Comparison of ENCODE assay signal across 7 cellular contexts in genomic region chr2:141911485-141912066, GRCh38.
DNase-seq lines count a peak whose midpoint lies in the region; ATAC-seq and TF ChIP-seq lines count a peak whose summit lies in the region.

No MANE protein-coding gene starts in this region.

- no peaks in the 10 kb centered on the region for H3K79me2 ChIP-seq in mesendoderm (ENCODE audit: control insufficient read depth, insufficient read depth, low read length)

- peak; percentile 74 for ATAC-seq in GM21447 (IDR thresholded peaks at IDR 0.05; ENCODE audit: unreplicated experiment)

- H2AK5ac ChIP-seq in mesendoderm (ENCODE audit: low read length): no peak overlapping the region

- H3K9ac ChIP-seq in adipocyte (ENCODE audit: low read length): no peak overlapping the region
- no peak overlapping the region for H3K9ac ChIP-seq in mesendoderm (ENCODE audit: low read length)

- H3K27me3 ChIP-seq in adipocyte (replicated peaks; ENCODE audit: control insufficient read depth, insufficient read depth, low read length) (no peaks in the 10 kb centered on the region), mesendoderm (ENCODE audit: insufficient read depth, low read length, poor library complexity) (no peaks in the 10 kb centered on the region)

- H3K4me2 ChIP-seq in mesendoderm (ENCODE audit: low read length): no peak overlapping the region

- no CpG with 5 or more reads among the region's 2 CpGs for WGBS in mesendoderm (ENCODE audit: extremely low coverage, insufficient coverage, low lambda C conversion rate)

- H2BK120ac ChIP-seq in mesendoderm (ENCODE audit: low read depth, low read length): no peak overlapping the region

- peaks cover 3% of the 10 kb centered on the region for H3K9me3 ChIP-seq in adipocyte (ENCODE audit: control insufficient read depth, low read length)

- H3K4me1 ChIP-seq in adipocyte (ENCODE audit: control insufficient read depth, insufficient read depth, low read length): no peaks in the 10 kb centered on the region
- no peaks in the 10 kb centered on the region for H3K4me1 ChIP-seq in mesendoderm (ENCODE audit: control insufficient read depth, low read depth, low read length)

- no peak overlapping the region for H3K23ac ChIP-seq in mesendoderm (ENCODE audit: low read length)

- H3K79me1 ChIP-seq in mesendoderm (ENCODE audit: low read length): no peaks in the 10 kb centered on the region

- peak; percentile 26; the same call in 1 of the 2 replicates for TF ChIP-seq CTCF in GM12874 (IDR thresholded peaks at IDR 0.05; ENCODE audit: insufficient read depth, low read depth, low read length)

- no peak overlapping the region for H3K4me3 ChIP-seq in Jurkat, Clone E6-1 (ENCODE audit: low read length)
- H3K4me3 ChIP-seq in adipocyte (ENCODE audit: low read length): no peak overlapping the region
- H3K4me3 ChIP-seq in mesendoderm (ENCODE audit: low read length): no peak overlapping the region

- peak; percentile 37 for DNase-seq in Jurkat, Clone E6-1 (ENCODE audit: low read depth, low spot score)
- peak; percentile 44 for DNase-seq in adipocyte (ENCODE audit: low read depth)
- peak; percentile 67 for DNase-seq in mesendoderm
- DNase-seq in NCI-H1694 (lab: John Stamatoyannopoulos, UW): no peak
- no peak for DNase-seq in stimulated activated CD4-positive, alpha-beta T cell treated with anti-CD3 and anti-CD28 coated beads, Interleukin-12 subunit alpha, Interleukin-12 subunit beta, amount 100 ng/mL, for 4 hours

- H3K4ac ChIP-seq in mesendoderm (ENCODE audit: low read depth, low read length): no peak overlapping the region

- H4K5ac ChIP-seq in mesendoderm (ENCODE audit: low read length): no peak overlapping the region

- no peak overlapping the region for H4K8ac ChIP-seq in mesendoderm (ENCODE audit: low read depth, low read length)

- no peak overlapping the region for H2BK15ac ChIP-seq in mesendoderm (replicated peaks; ENCODE audit: low read depth)

- H3K18ac ChIP-seq in mesendoderm (ENCODE audit: low read length): no peak overlapping the region

- H2BK5ac ChIP-seq in mesendoderm (ENCODE audit: low read length): no peak overlapping the region

- H3K56ac ChIP-seq in mesendoderm (ENCODE audit: low read length): no peak overlapping the region

- H3K27ac ChIP-seq in mesendoderm (ENCODE audit: low read depth, low read length): no peak overlapping the region

- no peaks in the 10 kb centered on the region for H3K36me3 ChIP-seq in adipocyte (ENCODE audit: control insufficient read depth, insufficient read depth, low read length, severe bottlenecking)
- H3K36me3 ChIP-seq in mesendoderm (ENCODE audit: control insufficient read depth, insufficient read depth, low read length): no peaks in the 10 kb centered on the region

Comparison
In these comparisons a context has a peak if more than half of its experiments do, and no peak if none do; other contexts are left out.
1. DNase-seq: peak in Jurkat, Clone E6-1 (single experiment), adipocyte (single experiment) and mesendoderm (single experiment); none in NCI-H1694 (single experiment) and stimulated activated CD4-positive, alpha-beta T cell treated with anti-CD3 and anti-CD28 coated beads, Interleukin-12 subunit alpha, Interleukin-12 subunit beta, amount 100 ng/mL, for 4 hours (single experiment).